In the genomic region with DNA sequence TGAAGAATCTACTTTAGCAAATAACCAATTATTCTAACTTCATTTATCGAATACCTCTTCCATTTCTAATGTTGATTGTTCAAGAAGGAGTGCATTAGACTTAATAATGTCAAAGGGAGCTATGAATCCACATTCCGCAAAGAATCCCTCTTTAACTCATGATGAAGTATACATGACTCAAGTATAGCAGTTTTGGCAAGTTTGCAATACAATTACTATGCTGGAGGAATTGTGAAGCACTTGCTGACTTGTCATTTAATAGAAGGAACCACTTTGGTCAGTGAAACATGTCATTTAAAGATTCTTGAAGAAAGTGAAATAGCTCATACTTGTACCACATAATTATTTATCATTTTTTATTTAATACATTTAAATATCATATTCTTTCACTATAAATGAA, we compare ENCODE assay signal across 18 cellular contexts.
DNase-seq lines count a peak whose midpoint lies in the region; ATAC-seq, FAIRE-seq and TF ChIP-seq lines count a peak whose summit lies in the region.
"Had no signal": no experiment of that assay in that cellular context is flagged by ENCODE, and none has a peak within 500 bp of the region (broad histone marks: within the 10 kb centered on the region; RNA-seq: fewer than 3 reads in every experiment).

No MANE protein-coding gene starts in this region.

- H3K18ac ChIP-seq in IMR-90 (ENCODE audit: low read depth, low read length), result no peak overlapping the region

- H3K4me1 ChIP-seq in IMR-90 (ENCODE audit: control insufficient read depth, insufficient read depth, low read length), result no peaks in the 10 kb centered on the region
- H3K4me1 ChIP-seq in Karpas-422 (ENCODE audit: low read length), result peaks cover 5% of the 10 kb centered on the region
- H3K4me1 ChIP-seq: BE2C had no signal

- H4K8ac ChIP-seq in IMR-90 (ENCODE audit: low read depth in 2 of 2, low read length in 2 of 2), result no peak overlapping the region

- DNase-seq in AG09309 (ENCODE audit: low read depth) (peak; percentile 1), IMR-90 (peak; percentile 48), bronchial epithelial cell (ENCODE audit: low read depth) (peak; percentile 9), foreskin fibroblast (peak; percentile 9 to 39), GM10266 (ENCODE audit: extremely low spot score) (no peak), Karpas-422 (no peak)
- DNase-seq: BE2C, GOT3, NCI-H1048, NCI-H1417 treated with DMSO at 0.1 percent for 48 hours, NCI-H187, NCI-H69 had no signal

- dilution Hi-C loops in IMR-90 (cut with HindIII; ENCODE audit: low sequenced_read_pairs, unreplicated experiment), result no loop called here

- H2AFZ ChIP-seq in IMR-90 (replicated peaks; ENCODE audit: low read length, poor library complexity), result no peak overlapping the region
- H2AFZ ChIP-seq in Karpas-422 (ENCODE audit: low read length), result no peak overlapping the region

- in situ Hi-C loops in IMR-90 (cut with MboI; ENCODE audit: low sequenced_read_pairs), result no loop called here

- intact Hi-C loops in IMR-90 (cut with micrococcal nuclease), result no loop called here

- H2AK9ac ChIP-seq in IMR-90 (replicated peaks; ENCODE audit: low read depth, low read length, poor library complexity), result no peak overlapping the region

- H3K9ac ChIP-seq in IMR-90 (ENCODE audit: low read depth, low read length) (no peak overlapping the region), Karpas-422 (ENCODE audit: low read length) (no peak overlapping the region)

- TF ChIP-seq POLR2A in IMR-90 (IDR thresholded peaks at IDR 0.05; ENCODE audit: low read depth, low read length), result no peak

- no peak overlapping the region for H3K4ac ChIP-seq in IMR-90 (ENCODE audit: low read depth, low read length)

- TF ChIP-seq RAD21 in IMR-90 (IDR thresholded peaks at IDR 0.05; ENCODE audit: low read length), result no peak

- FAIRE-seq in bronchial epithelial cell (lab: Jason Lieb, UNC), result no peak
- FAIRE-seq: A204.1, GM12892, RCC 7860 had no signal

- no peak for ATAC-seq in IMR-90 (ENCODE audit: low read depth)
- no peak for ATAC-seq in HG03025 (IDR thresholded peaks at IDR 0.05; ENCODE audit: low FRiP score, unreplicated experiment)
- ATAC-seq: HCT116, Right ventricle myocardium inferior had no signal

- no peak overlapping the region for H4K91ac ChIP-seq in IMR-90 (ENCODE audit: insufficient read depth, low read depth, low read length)

- H3K79me1 ChIP-seq in IMR-90 (ENCODE audit: low read depth in 1 of 2, low read length in 2 of 2), result no peaks in the 10 kb centered on the region

- H3K27me3 ChIP-seq in IMR-90 (ENCODE audit: control insufficient read depth, insufficient read depth, low read length) (no peaks in the 10 kb centered on the region), bronchial epithelial cell (ENCODE audit: control insufficient read depth, insufficient read depth, low read length) (no peaks in the 10 kb centered on the region), Karpas-422 (ENCODE audit: low read length) (no peaks in the 10 kb centered on the region)

- no peak overlapping the region for H2BK20ac ChIP-seq in IMR-90 (ENCODE audit: low read depth, low read length)

- H3K23ac ChIP-seq in IMR-90 (ENCODE audit: low read depth, low read length), result no peak overlapping the region

- no peaks in the 10 kb centered on the region for H3K9me1 ChIP-seq in IMR-90 (ENCODE audit: insufficient read depth, low read length)

- CTCF ChIA-PET in IMR-90 (lab: Yijun Ruan, JAX), result no interaction called here

- H3K27ac ChIP-seq in IMR-90 (ENCODE audit: insufficient read depth, low read length) (no peak overlapping the region), Karpas-422 (ENCODE audit: low read length) (no peak overlapping the region)

- no peak overlapping the region for H3K14ac ChIP-seq in IMR-90 (replicated peaks; ENCODE audit: low read depth, low read length)

- no peaks in the 10 kb centered on the region for H3K9me2 ChIP-seq in Karpas-422 (replicated peaks; ENCODE audit: insufficient read depth, low read length)

- no peak overlapping the region for H2BK120ac ChIP-seq in IMR-90 (ENCODE audit: low read depth, low read length)

- no peaks in the 10 kb centered on the region for H3K79me2 ChIP-seq in Karpas-422 (ENCODE audit: low read length)

- no peak overlapping the region for H2BK15ac ChIP-seq in IMR-90 (ENCODE audit: low read depth, low read length)

- H3K56ac ChIP-seq in IMR-90 (ENCODE audit: extremely low read depth, insufficient read depth, low read length), result no peak overlapping the region

- POLR2A ChIA-PET in IMR-90 (lab: Charles Lee; ENCODE audit: unreplicated experiment), result no interaction called here

- WGBS in IMR-90 (ENCODE audit: extremely low coverage in 2 of 2, insufficient read length in 1 of 2), 2 experiments, result no CpG with 5 or more reads among the region's 2 CpGs

- H4K5ac ChIP-seq in IMR-90 (ENCODE audit: low read depth, low read length), result no peak overlapping the region

- H3K4me3 ChIP-seq in AG09309 (ENCODE audit: control insufficient read depth, low read depth, low read length) (no peak overlapping the region), IMR-90 (ENCODE audit: insufficient read depth, low read depth, low read length) (no peak overlapping the region), bronchial epithelial cell (ENCODE audit: low read depth, low read length) (no peak overlapping the region), foreskin fibroblast (ENCODE audit: low read depth in 1 of 2, low read length in 2 of 2) (no peak overlapping the region), Karpas-422 (ENCODE audit: low read length) (no peak overlapping the region)

- TF ChIP-seq CTCF in AG09309 (IDR thresholded peaks at IDR 0.05; ENCODE audit: control insufficient read depth, insufficient read depth, low read depth, low read length, missing control alignments), result no peak
- TF ChIP-seq CTCF in IMR-90 (conservative IDR thresholded peaks at IDR 0.05; ENCODE audit: low read depth, low read length), result no peak
- no peak for TF ChIP-seq CTCF in bronchial epithelial cell (IDR thresholded peaks at IDR 0.05; ENCODE audit: insufficient read depth, low read length, severe bottlenecking)
- TF ChIP-seq CTCF in foreskin fibroblast (IDR thresholded peaks at IDR 0.05; ENCODE audit: low read depth, low read length), result no peak
- no peak for TF ChIP-seq CTCF in GM10266 (IDR thresholded peaks at IDR 0.05; ENCODE audit: control insufficient read depth, insufficient read depth, low read depth, missing control alignments)

- no TSS peak for BruUV-seq in IMR-90 (replicated peaks; lab: Mats Ljungman, UMichigan)

- no peak overlapping the region for H2AK5ac ChIP-seq in IMR-90 (ENCODE audit: low read depth, low read length)

- H3K4me2 ChIP-seq in IMR-90 (ENCODE audit: low read depth, low read length), result no peak overlapping the region
- no peak overlapping the region for H3K4me2 ChIP-seq in Karpas-422 (ENCODE audit: low read depth, low read length, poor library complexity, severe bottlenecking)

- no peaks in the 10 kb centered on the region for H3K36me3 ChIP-seq in IMR-90 (ENCODE audit: control insufficient read depth, insufficient read depth, low read length)
- no peaks in the 10 kb centered on the region for H3K36me3 ChIP-seq in bronchial epithelial cell (ENCODE audit: control insufficient read depth, insufficient read depth, low read length)
- H3K36me3 ChIP-seq in Karpas-422 (ENCODE audit: insufficient read depth, low read length), result no peaks in the 10 kb centered on the region
- H3K36me3 ChIP-seq: BE2C had no signal

- H2BK5ac ChIP-seq in IMR-90 (ENCODE audit: low read depth, low read length, poor library complexity, severe bottlenecking), result no peak overlapping the region

- no peaks in the 10 kb centered on the region for H3K9me3 ChIP-seq in IMR-90 (ENCODE audit: control insufficient read depth, insufficient read depth, low read length)
- no peaks in the 10 kb centered on the region for H3K9me3 ChIP-seq in Karpas-422 (ENCODE audit: low read length)
- H3K9me3 ChIP-seq: BE2C had no signal

- H4K20me1 ChIP-seq in IMR-90 (ENCODE audit: insufficient read depth, low read length) (no peaks in the 10 kb centered on the region), Karpas-422 (ENCODE audit: insufficient read depth, low read depth, low read length) (no peaks in the 10 kb centered on the region)

TF ChIP-seq in IMR-90, 13 proteins besides CTCF, POLR2A, EP300 and RAD21:
- no peak for TF ChIP-seq MXI1 (IDR thresholded peaks at IDR 0.05; ENCODE audit: borderline replicate concordance, low read depth, low read length)
- TF ChIP-seq FOS (IDR thresholded peaks at IDR 0.05; ENCODE audit: low read depth, low read length), result no peak
- TF ChIP-seq SMC3 (IDR thresholded peaks at IDR 0.05; ENCODE audit: low read depth, low read length), result no peak
- no peak for TF ChIP-seq CHD1 (IDR thresholded peaks at IDR 0.05; ENCODE audit: low read depth, low read length)
- no peak for TF ChIP-seq BHLHE40 (IDR thresholded peaks at IDR 0.05; ENCODE audit: low read depth, low read length)

Comparison
In these comparisons a context has a peak if more than half of its experiments do, and no peak if none do; other contexts are left out.
1. DNase-seq: peak in AG09309 (single experiment), IMR-90 (single experiment), bronchial epithelial cell (single experiment) and foreskin fibroblast (2 of 2); none in GM10266 (single experiment) and Karpas-422 (single experiment).